In the genomic region with DNA sequence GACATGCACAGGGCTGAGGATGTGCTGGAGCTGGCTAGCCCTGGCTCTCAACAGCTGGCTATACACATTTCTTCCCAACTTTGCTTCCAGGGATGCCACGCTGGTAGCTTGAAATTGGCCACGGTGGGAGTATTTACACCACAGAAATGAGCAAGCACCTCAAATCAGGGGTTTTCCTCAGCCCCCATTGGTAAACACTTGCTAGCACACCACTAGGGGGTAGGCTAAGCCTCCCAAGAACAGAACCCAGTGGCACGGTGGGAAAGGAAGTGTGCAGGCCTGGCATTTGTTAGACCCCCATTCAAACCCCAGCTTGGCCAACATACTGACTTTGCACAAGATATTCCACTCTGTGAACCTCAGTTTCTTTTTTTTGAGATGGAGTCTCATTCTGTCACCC, we compare ENCODE assay signal across 14 cellular contexts. TPM values are rescaled to one million over a fixed set of nuclear protein-coding genes. Genes with fewer than 3 reads are reported as not detected.
DNase-seq lines count a peak whose midpoint lies in the region; TF ChIP-seq lines count a peak whose summit lies in the region.
"Had no signal": no experiment of that assay in that cellular context is flagged by ENCODE, and none has a peak within 500 bp of the region (broad histone marks: within the 10 kb centered on the region; RNA-seq: fewer than 3 reads in every experiment).

No MANE protein-coding gene starts in this region.

- H3K4me2 ChIP-seq in neuronal stem cell (ENCODE audit: insufficient read depth, low read length, poor library complexity, severe bottlenecking) = no peak overlapping the region
- no peak overlapping the region for H3K4me2 ChIP-seq in smooth muscle cell

- H2AFZ ChIP-seq in neuronal stem cell (ENCODE audit: low read length) (no peak overlapping the region), smooth muscle cell (ENCODE audit: low read depth) (no peak overlapping the region)

- WGBS in neuronal stem cell (ENCODE audit: extremely low coverage in 2 of 2, insufficient read length in 2 of 2, insufficient replicate concordance in 1 of 2), 2 donors = no CpG with 5 or more reads among the region's 3 CpGs
- WGBS in smooth muscle cell (ENCODE audit: low lambda C conversion rate) = 76% methylated on average over 3 of the region's 3 CpGs

- H3F3A ChIP-seq in smooth muscle cell (ENCODE audit: low read depth) = no peaks in the 10 kb centered on the region

- H3K27me3 ChIP-seq in neuronal stem cell (ENCODE audit: control insufficient read depth in 3 of 3, insufficient read depth in 3 of 3, low read depth in 1 of 3, low read length in 3 of 3) = peaks cover 0 to 12% (median 0%) of the 10 kb centered on the region in 3 experiments
- H3K27me3 ChIP-seq in smooth muscle cell (ENCODE audit: low read depth) = no peaks in the 10 kb centered on the region

- peak overlapping the region; percentile 15 for H2BK15ac ChIP-seq in neuronal stem cell (ENCODE audit: low read length)

- peak overlapping the region; percentile 77 for H2BK120ac ChIP-seq in neuronal stem cell (ENCODE audit: low read depth, low read length)

- H3K4ac ChIP-seq in neuronal stem cell (ENCODE audit: low read length) = no peak overlapping the region

- no peak overlapping the region for H3K4me3 ChIP-seq in Jurkat, Clone E6-1 (ENCODE audit: low read length)
- H3K4me3 ChIP-seq in astrocyte of the cerebellum (ENCODE audit: low read depth, low read length) = no peak overlapping the region
- H3K4me3 ChIP-seq in neuronal stem cell (ENCODE audit: low read length in 2 of 2) = peak overlapping the region in 1 of 2 donors; percentile 32
- H3K4me3 ChIP-seq in smooth muscle cell = no peak overlapping the region

- no peak overlapping the region for H2BK5ac ChIP-seq in neuronal stem cell (ENCODE audit: low read length)

- no peak overlapping the region for H4K91ac ChIP-seq in neuronal stem cell (ENCODE audit: low read depth, low read length, poor library complexity)

- H3K9me3 ChIP-seq in neuronal stem cell (replicated peaks in 1 of 2; ENCODE audit: control insufficient read depth in 2 of 2, insufficient read depth in 1 of 2, low read depth in 1 of 2, low read length in 2 of 2) (no peaks in the 10 kb centered on the region), smooth muscle cell (replicated peaks; ENCODE audit: low read depth) (no peaks in the 10 kb centered on the region)

- no peaks in the 10 kb centered on the region for H3K79me2 ChIP-seq in smooth muscle cell (ENCODE audit: low read depth)

- H2BK12ac ChIP-seq in neuronal stem cell (ENCODE audit: low read length) = no peak overlapping the region

- H2AK5ac ChIP-seq in neuronal stem cell (ENCODE audit: low read depth, low read length) = no peak overlapping the region

- H3K4me1 ChIP-seq in neuronal stem cell (ENCODE audit: control insufficient read depth in 2 of 2, insufficient read depth in 1 of 2, low read depth in 1 of 2, low read length in 2 of 2) = peaks cover 0 to 2% of the 10 kb centered on the region in 2 donors
- no peaks in the 10 kb centered on the region for H3K4me1 ChIP-seq in smooth muscle cell (ENCODE audit: low read depth)

- no peaks in the 10 kb centered on the region for H4K20me1 ChIP-seq in smooth muscle cell (ENCODE audit: low read depth)

- in situ Hi-C loops in astrocyte of the cerebellum (cut with HindIII; ENCODE audit: low sequenced_read_pairs) = no loop called here

- no peaks in the 10 kb centered on the region for H3K79me1 ChIP-seq in neuronal stem cell (ENCODE audit: low read depth, low read length)

- no peak overlapping the region for H3K14ac ChIP-seq in neuronal stem cell (ENCODE audit: low read length)

- no peak overlapping the region for H3K9ac ChIP-seq in neuronal stem cell (ENCODE audit: low read depth, low read length, poor library complexity)
- no peak overlapping the region for H3K9ac ChIP-seq in smooth muscle cell (ENCODE audit: low read depth)

- H3K23ac ChIP-seq in neuronal stem cell (ENCODE audit: low read depth, low read length, poor library complexity) = no peak overlapping the region

- TF ChIP-seq CTCF in astrocyte of the cerebellum (IDR thresholded peaks at IDR 0.05; ENCODE audit: low read depth, low read length, missing control alignments) (peak; percentile 41), smooth muscle cell (IDR thresholded peaks at IDR 0.05; ENCODE audit: borderline replicate concordance, insufficient read depth, poor library complexity, severe bottlenecking) (no peak)

- H3K27ac ChIP-seq in neuronal stem cell (replicated peaks; ENCODE audit: low read length) (no peak overlapping the region), smooth muscle cell (ENCODE audit: low read depth) (no peak overlapping the region)
- H3K27ac ChIP-seq: 22Rv1 had no signal

- H4K8ac ChIP-seq in neuronal stem cell (ENCODE audit: low read depth, low read length) = no peak overlapping the region

- DNase-seq in DMS 273 (lab: John Stamatoyannopoulos, UW; ENCODE audit: unreplicated experiment) (peak; percentile 46), DMS 273 treated with DMSO at 0.1 percent for 48 hours (lab: John Stamatoyannopoulos, UW) (no peak), astrocyte of the cerebellum (ENCODE audit: low read depth) (no peak), neuronal stem cell (ENCODE audit: low spot score) (no peak), smooth muscle cell (lab: John Stamatoyannopoulos, UW; ENCODE audit: unreplicated experiment) (no peak), erythroblast (lab: John Stamatoyannopoulos, UW) (no peak), kidney tubule cell (ENCODE audit: low spot score) (no peak)
- peak; percentile 48 for DNase-seq in Jurkat, Clone E6-1 (ENCODE audit: low read depth, low spot score)
- DNase-seq: activated naive CD8-positive, alpha-beta T cell treated with anti-CD3 and anti-CD28 coated beads, Interleukin-2, amount 10 ng/mL, durations not matched to agents 7 days and 5 days; EL; NCI-H2227 treated with DMSO at 0.1 percent for 48 hours; stimulated activated CD4-positive, alpha-beta T cell treated with anti-CD3 and anti-CD28 coated beads, Interleukin-12 subunit alpha, Interleukin-12 subunit beta, amount 100 ng/mL, for 4 hours; stimulated activated naive CD4-positive, alpha-beta T cell had no signal

- no peaks in the 10 kb centered on the region for H3K36me3 ChIP-seq in neuronal stem cell (replicated peaks in 1 of 2; ENCODE audit: control insufficient read depth in 2 of 2, insufficient read depth in 2 of 2, low read length in 2 of 2)
- no peaks in the 10 kb centered on the region for H3K36me3 ChIP-seq in smooth muscle cell (ENCODE audit: low read depth)

- no peak for TF ChIP-seq POLR2A in erythroblast (IDR thresholded peaks at IDR 0.05; ENCODE audit: low read length)

- H3K18ac ChIP-seq in neuronal stem cell (ENCODE audit: low read length) = no peak overlapping the region

RNA-seq across cellular contexts. Expression of gene DRC3, which starts 12.9 kb away (rescaled TPM):
- polyA plus RNA-seq in Jurkat, Clone E6-1 (2012; ENCODE audit: insufficient read depth, insufficient read length) = 3.4 TPM
- 1.1 TPM for polyA plus RNA-seq in neuronal stem cell (2013, experiment 1 of 2)
- 0.62 TPM for polyA plus RNA-seq in neuronal stem cell (2013, experiment 2 of 2)
- total RNA-seq in smooth muscle cell = 0.72 TPM in 1 of 2 replicates, not detected in the other
- polyA plus RNA-seq in smooth muscle cell = 0.83 and 2.4 TPM in 2 replicates

RNA-seq across cellular contexts. Expression of gene TOM1L2, which starts 13.4 kb away (rescaled TPM):
- polyA plus RNA-seq in Jurkat, Clone E6-1 (2012; ENCODE audit: insufficient read depth, insufficient read length) = 9.6 TPM
- polyA plus RNA-seq in neuronal stem cell (2013, experiment 1 of 2) = 11.3 TPM
- polyA plus RNA-seq in neuronal stem cell (2013, experiment 2 of 2) = 12.2 TPM
- total RNA-seq in smooth muscle cell = 27.0 and 27.3 TPM in 2 replicates
- polyA plus RNA-seq in smooth muscle cell = 20.3 and 37.9 TPM in 2 replicates

RNA-seq across cellular contexts. Expression of gene ATPAF2, which starts 53.4 kb away (rescaled TPM):
- polyA plus RNA-seq in Jurkat, Clone E6-1 (2012; ENCODE audit: insufficient read depth, insufficient read length) = 31.6 TPM
- polyA plus RNA-seq in neuronal stem cell (2013, experiment 1 of 2) = 18.5 TPM
- 19.0 TPM for polyA plus RNA-seq in neuronal stem cell (2013, experiment 2 of 2)
- total RNA-seq in smooth muscle cell = 9.8 and 32.3 TPM in 2 replicates
- 31.0 and 51.9 TPM in 2 replicates for polyA plus RNA-seq in smooth muscle cell

RNA-seq across cellular contexts. Expression of gene GID4, which starts 53.7 kb away (rescaled TPM):
- polyA plus RNA-seq in Jurkat, Clone E6-1 (2012; ENCODE audit: insufficient read depth, insufficient read length) = 20.9 TPM
- polyA plus RNA-seq in neuronal stem cell (2013, experiment 1 of 2) = 9.7 TPM
- 10.5 TPM for polyA plus RNA-seq in neuronal stem cell (2013, experiment 2 of 2)
- 7.7 and 8.4 TPM in 2 replicates for total RNA-seq in smooth muscle cell
- 6.1 and 7.5 TPM in 2 replicates for polyA plus RNA-seq in smooth muscle cell

Comparison
In these comparisons a context has a peak if more than half of its experiments do, and no peak if none do; other contexts are left out.
1. DNase-seq: peak in DMS 273 (single experiment) and Jurkat, Clone E6-1 (single experiment); none in DMS 273 treated with DMSO at 0.1 percent for 48 hours (single experiment), astrocyte of the cerebellum (single experiment), neuronal stem cell (single experiment), smooth muscle cell (single experiment), erythroblast (0 of 2) and kidney tubule cell (single experiment).